26 cellular contexts compared by ENCODE assay signal in the genomic region with DNA sequence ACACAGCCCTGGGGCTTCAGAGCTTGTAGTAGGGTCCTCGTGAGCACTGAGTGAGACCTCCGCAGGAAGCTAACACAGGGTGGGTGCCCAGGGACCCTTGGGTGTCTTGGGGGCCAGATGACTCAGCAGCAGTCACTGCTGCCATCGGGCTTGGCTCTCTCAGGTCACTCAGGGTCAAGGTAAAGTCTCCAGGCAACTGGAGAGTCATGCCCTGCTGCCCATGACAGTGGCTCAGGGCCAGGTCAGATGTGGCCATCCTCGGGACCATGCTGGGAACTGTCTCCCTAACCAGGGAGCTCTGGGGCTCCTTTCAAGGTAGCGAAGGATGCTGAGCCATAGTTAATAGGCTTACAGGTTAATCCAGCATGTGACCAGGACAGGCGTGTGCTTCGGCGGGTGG. TPM values are rescaled to one million over a fixed set of nuclear protein-coding genes. Genes with fewer than 3 reads are reported as not detected.
"Had no signal": no experiment of that assay in that cellular context is flagged by ENCODE, and none has a peak within 500 bp of the region (broad histone marks: within the 10 kb centered on the region; RNA-seq: fewer than 3 reads in every experiment).

No MANE protein-coding gene starts in this region.

- H3K4me3 ChIP-seq: Peyer's patch had no signal

- H3K27ac ChIP-seq: Peyer's patch, VCaP had no signal

- H3K4me1 ChIP-seq: Peyer's patch had no signal

- DNase-seq: activated CD4-positive, alpha-beta T cell treated with anti-CD3 and anti-CD28 coated beads for 36 hours; activated CD8-positive, alpha-beta memory T cell treated with anti-CD3 and anti-CD28 coated beads, Interleukin-2, amount 50 U/mL, for 48 hours; activated CD8-positive, alpha-beta T cell treated with anti-CD3 and anti-CD28 coated beads for 36 hours; activated effector memory CD4-positive, alpha-beta T cell treated with anti-CD3 and anti-CD28 coated beads, Interleukin-2, amount 50 U/mL, for 16 hours; activated naive CD4-positive, alpha-beta T cell treated with Interleukin-2 at 50 U/mL for 16 hours; activated naive CD8-positive, alpha-beta T cell treated with anti-CD3 and anti-CD28 coated beads, Interleukin-2, amount 50 U/mL, for 24 hours; activated T-cell treated with anti-CD3 and anti-CD28 coated beads, Interleukin-2, amount 50 U/mL, for 1 hour; amygdala; KG1; NCI-H1092; NCI-H1417; NCI-H1930; NCI-H345; NCI-H510A; NCI-H526 treated with DMSO at 0.1 percent for 48 hours; Peyer's patch; SHP77 treated with DMSO at 0.1 percent for 48 hours; T-helper 17 cell; T-helper 9 cell had no signal

- ATAC-seq: activated CD4-positive, alpha-beta T cell treated with anti-CD3 and anti-CD28 coated beads for 36 hours; activated CD8-positive, alpha-beta T cell treated with anti-CD3 and anti-CD28 coated beads for 36 hours; activated naive CD4-positive, alpha-beta T cell treated with anti-CD3 and anti-CD28 coated beads, Interleukin-2, amount 50 U/mL, for 72 hours; activated naive CD8-positive, alpha-beta T cell treated with anti-CD3 and anti-CD28 coated beads, Interleukin-2, amount 50 U/mL, for 24 hours; T-helper 17 cell had no signal

- H3K9me3 ChIP-seq: Peyer's patch had no signal

- FAIRE-seq: astrocyte, TTC549 had no signal

RNA-seq across cellular contexts. Expression of gene SLC22A11, which starts 9.1 kb away (rescaled TPM):
- total RNA-seq: activated CD8-positive, alpha-beta T cell treated with anti-CD3 and anti-CD28 coated beads for 36 hours; activated naive CD4-positive, alpha-beta T cell treated with anti-CD3 and anti-CD28 coated beads, Interleukin-2, amount 50 U/mL, for 72 hours; astrocyte; LHCN-M2; MCF 10A; Peyer's patch; SK-MEL-5; T-helper 17 cell had no signal

RNA-seq across cellular contexts. Expression of gene SLC22A12, which starts 44.4 kb away (rescaled TPM):
- total RNA-seq: activated CD4-positive, alpha-beta T cell treated with anti-CD3 and anti-CD28 coated beads for 36 hours; activated CD8-positive, alpha-beta T cell treated with anti-CD3 and anti-CD28 coated beads for 36 hours; activated naive CD4-positive, alpha-beta T cell treated with anti-CD3 and anti-CD28 coated beads, Interleukin-2, amount 50 U/mL, for 72 hours; astrocyte; LHCN-M2; MCF 10A; Peyer's patch; SK-MEL-5; T-helper 17 cell had no signal
